In genomic region chr22:27985323-27986275, GRCh38 we compare ENCODE assay signal across 30 cellular contexts.
A peak's percentile ranks its signal among the peaks of the same experiment; 100 is the strongest.
DNase-seq lines count a peak whose midpoint lies in the region; ATAC-seq and TF ChIP-seq lines count a peak whose summit lies in the region.
"Had no signal": no experiment of that assay in that cellular context is flagged by ENCODE, and none has a peak within 500 bp of the region (broad histone marks: within the 10 kb centered on the region; RNA-seq: fewer than 3 reads in every experiment).

No MANE protein-coding gene starts in this region.

- no peak overlapping the region for H4K91ac ChIP-seq in neuronal stem cell (ENCODE audit: low read depth, low read length, poor library complexity)

- H3K27me3 ChIP-seq in left ventricle myocardium inferior (ENCODE audit: low read depth) (no peaks in the 10 kb centered on the region), neuronal stem cell (ENCODE audit: control insufficient read depth in 3 of 3, insufficient read depth in 3 of 3, low read depth in 1 of 3, low read length in 3 of 3) (no peaks in the 10 kb centered on the region)
- H3K27me3 ChIP-seq: dorsolateral prefrontal cortex, neutrophil, suprapubic skin, uterus had no signal

- H2AK5ac ChIP-seq in neuronal stem cell (ENCODE audit: low read depth, low read length), result no peak overlapping the region

- no peak overlapping the region for H4K8ac ChIP-seq in neuronal stem cell (ENCODE audit: low read depth, low read length)

- peaks cover 40% of the 10 kb centered on the region for H3K4me1 ChIP-seq in left ventricle myocardium inferior
- H3K4me1 ChIP-seq in neuronal stem cell (ENCODE audit: control insufficient read depth in 2 of 2, insufficient read depth in 1 of 2, low read depth in 1 of 2, low read length in 2 of 2), result peaks cover 0 to 3% of the 10 kb centered on the region in 2 donors
- H3K4me1 ChIP-seq: suprapubic skin, uterus had no signal

- H3K27ac ChIP-seq in left ventricle myocardium inferior (replicated peaks) (no peak overlapping the region), neuronal stem cell (replicated peaks; ENCODE audit: low read length) (no peak overlapping the region)
- H3K27ac ChIP-seq: neutrophil, suprapubic skin, uterus had no signal

- H3K4ac ChIP-seq in neuronal stem cell (ENCODE audit: low read length), result no peak overlapping the region

- H3K36me3 ChIP-seq in left ventricle myocardium inferior (peaks cover 42% of the 10 kb centered on the region), neuronal stem cell (replicated peaks in 1 of 2; ENCODE audit: control insufficient read depth in 2 of 2, insufficient read depth in 2 of 2, low read length in 2 of 2) (peaks cover 23 to 94% of the 10 kb centered on the region in 2 donors)
- H3K36me3 ChIP-seq: neutrophil, uterus had no signal

- no peak overlapping the region for H3K4me2 ChIP-seq in neuronal stem cell (ENCODE audit: insufficient read depth, low read length, poor library complexity, severe bottlenecking)
- H3K4me2 ChIP-seq: GM23338 had no signal

- no peak overlapping the region for H2BK120ac ChIP-seq in neuronal stem cell (ENCODE audit: low read depth, low read length)

- H3K4me3 ChIP-seq in left ventricle myocardium inferior (no peak overlapping the region), neuronal stem cell (ENCODE audit: low read length in 2 of 2) (no peak overlapping the region)
- H3K4me3 ChIP-seq: dorsolateral prefrontal cortex, GM23338, suprapubic skin, uterus had no signal

- no peak for TF ChIP-seq CTCF in left ventricle myocardium inferior (IDR thresholded peaks at IDR 0.05; ENCODE audit: borderline replicate concordance)

- intact Hi-C loops in left cardiac atrium (cut with DNase I) (no loop called here), left ventricle myocardium inferior (cut with micrococcal nuclease) (no loop called here)

- ATAC-seq in left cardiac atrium, result no peak
- ATAC-seq: activated CD8-positive, alpha-beta T cell treated with anti-CD3 and anti-CD28 coated beads, Interleukin-2, amount 10 ng/mL, durations not matched to agents 7 days and 5 days; activated T-cell treated with anti-CD3 and anti-CD28 coated beads, Interleukin-2, amount 50 U/mL, for 72 hours; GM23338; PC-3; stimulated activated memory B cell treated with anti-CD40 and anti-IgM and Interleukin-4, amounts not matched to agents 10 μg/mL and 1 μg/mL and 100 μg/mL, for 72 hours had no signal

- no CpG with 5 or more reads among the region's 12 CpGs for WGBS in neuronal stem cell (ENCODE audit: extremely low coverage in 2 of 2, insufficient read length in 2 of 2, insufficient replicate concordance in 1 of 2), 2 donors

- DNase-seq in left cardiac atrium (peak; percentile 6), left ventricle myocardium inferior (no peak), SK-N-DZ (ENCODE audit: low spot score) (peak; percentile 39), neuronal stem cell (ENCODE audit: low spot score) (no peak), DMS53 (lab: John Stamatoyannopoulos, UW) (no peak), GM19238 (ENCODE audit: insufficient read length, low spot score) (no peak)
- DNase-seq in NK-92 treated with Interleukin-12 subunit alpha and Interleukin-12 subunit beta, amount 100 ng/mL, for 24 hours (lab: John Stamatoyannopoulos, UW), result no peak
- DNase-seq: activated B cell treated with CpG ODN at 0.5 μM for 24 hours; activated CD8-positive, alpha-beta T cell treated with anti-CD3 and anti-CD28 coated beads, Interleukin-2, amount 10 ng/mL, durations not matched to agents 7 days and 5 days; activated naive CD4-positive, alpha-beta T cell treated with anti-CD3 and anti-CD28 coated beads, Interleukin-2, amount 10 ng/mL, durations not matched to agents 7 days and 5 days; activated T-cell treated with anti-CD3 and anti-CD28 coated beads, Interleukin-2, amount 50 U/mL, for 72 hours; anterior cingulate cortex; CD4-positive, CD25-positive, alpha-beta regulatory T cell; central memory CD4-positive, alpha-beta T cell; DMS 273 treated with DMSO at 0.1 percent for 48 hours; glutamatergic neuron; mammary epithelial cell; NCI-H1105 treated with DMSO at 0.1 percent for 48 hours; NCI-H2081; NCI-H774; PC-3; SHP77; stimulated activated CD4-positive, alpha-beta T cell treated with anti-CD3 and anti-CD28 coated beads, Interleukin-2, amount 100 ng/mL, for 48 hours; SW 1271; uterus had no signal

- no peak overlapping the region for H3K14ac ChIP-seq in neuronal stem cell (ENCODE audit: low read length)

- peak overlapping the region; percentile 25 for H3K18ac ChIP-seq in neuronal stem cell (ENCODE audit: low read length)

- H2BK15ac ChIP-seq in neuronal stem cell (ENCODE audit: low read length), result no peak overlapping the region

- H2BK5ac ChIP-seq in neuronal stem cell (ENCODE audit: low read length), result no peak overlapping the region

- no peak overlapping the region for H2AFZ ChIP-seq in neuronal stem cell (ENCODE audit: low read length)
- H2AFZ ChIP-seq: GM23338 had no signal

- no peak overlapping the region for H2BK12ac ChIP-seq in neuronal stem cell (ENCODE audit: low read length)

- no peak overlapping the region for H3K9ac ChIP-seq in neuronal stem cell (ENCODE audit: low read depth, low read length, poor library complexity)

- H3K79me1 ChIP-seq in neuronal stem cell (ENCODE audit: low read depth, low read length), result no peaks in the 10 kb centered on the region

- H3K9me3 ChIP-seq in left ventricle myocardium inferior (replicated peaks) (no peaks in the 10 kb centered on the region), neuronal stem cell (replicated peaks in 1 of 2; ENCODE audit: control insufficient read depth in 2 of 2, insufficient read depth in 1 of 2, low read depth in 1 of 2, low read length in 2 of 2) (no peaks in the 10 kb centered on the region)
- H3K9me3 ChIP-seq: neutrophil, suprapubic skin, uterus had no signal

- no peak overlapping the region for H3K23ac ChIP-seq in neuronal stem cell (ENCODE audit: low read depth, low read length, poor library complexity)

Comparison
In these comparisons a context has a peak if more than half of its experiments do, and no peak if none do; other contexts are left out.
1. DNase-seq: peak in left cardiac atrium (single experiment) and SK-N-DZ (single experiment); none in left ventricle myocardium inferior (single experiment), neuronal stem cell (single experiment), NK-92 treated with Interleukin-12 subunit alpha and Interleukin-12 subunit beta, amount 100 ng/mL, for 24 hours (single experiment), DMS53 (single experiment) and GM19238 (single experiment).